ENCODE assay signal across 16 cellular contexts in the genomic region with DNA sequence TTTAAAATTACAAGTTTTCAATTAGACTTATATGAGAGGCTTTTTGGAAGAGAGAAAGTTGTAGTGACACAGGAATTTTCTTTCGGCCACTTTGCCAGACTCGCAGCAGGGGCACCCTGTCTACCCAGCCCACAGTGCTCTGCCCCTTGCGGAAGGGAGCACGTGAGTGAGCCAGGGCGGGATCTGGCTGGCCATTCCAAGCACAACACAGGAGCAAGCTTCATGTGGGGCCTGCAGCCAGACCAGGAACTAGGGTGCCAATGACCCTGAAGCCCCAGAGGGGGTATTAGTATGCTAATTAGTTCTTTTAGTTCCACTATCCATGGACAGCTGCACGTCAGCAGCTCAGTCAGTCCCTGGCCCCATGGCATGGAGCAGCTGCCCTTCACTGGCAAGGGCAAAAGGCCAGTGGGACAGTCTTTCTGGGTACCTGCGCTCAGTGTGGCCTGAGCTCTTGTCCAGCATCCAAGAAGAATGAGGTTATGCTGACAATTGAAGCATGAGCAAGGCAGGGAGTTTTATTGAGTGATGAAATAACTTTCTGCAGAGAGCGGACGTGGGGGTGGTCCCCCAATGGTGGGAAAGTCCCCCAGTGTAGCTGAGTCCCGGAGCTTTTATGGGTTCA.
A peak's percentile ranks its signal among the peaks of the same experiment; 100 is the strongest.
DNase-seq lines count a peak whose midpoint lies in the region; ATAC-seq and TF ChIP-seq lines count a peak whose summit lies in the region.
"Had no signal": no experiment of that assay in that cellular context is flagged by ENCODE, and none has a peak within 500 bp of the region (broad histone marks: within the 10 kb centered on the region; RNA-seq: fewer than 3 reads in every experiment).

No MANE protein-coding gene starts in this region.

- H3K27ac Mint-ChIP-seq in chondrocyte (ENCODE audit: unreplicated experiment) = no peak overlapping the region
- H3K27ac Mint-ChIP-seq in activated CD8-positive, alpha-beta T cell treated with anti-CD3 and anti-CD28 coated beads for 36 hours = no peak overlapping the region
- H3K27ac Mint-ChIP-seq: CD14-positive monocyte had no signal

- DNase-seq in chondrocyte (ENCODE audit: low spot score) = peak; percentile 80
- DNase-seq in left ventricle myocardium superior = peak; percentile 27
- peak; percentile 24 to 56 for DNase-seq in psoas muscle
- DNase-seq in tibial artery = peak in 1 of 2 donors; percentile 65
- DNase-seq in activated CD8-positive, alpha-beta T cell treated with anti-CD3 and anti-CD28 coated beads for 36 hours = no peak
- no peak for DNase-seq in amniotic stem cell (lab: John Stamatoyannopoulos, UW)
- DNase-seq in DMS53 (lab: John Stamatoyannopoulos, UW) = no peak
- DNase-seq in NCI-H524 (lab: John Stamatoyannopoulos, UW) = no peak
- DNase-seq: H7, NCI-H1092, NCI-H146, NCI-H2081, NCI-H510A, NCI-H82, PC-9 had no signal

- ATAC-seq in left ventricle myocardium superior = peak; percentile 60
- ATAC-seq in psoas muscle = peak; percentile 87 to 97 (median 94)
- ATAC-seq in activated CD8-positive, alpha-beta T cell treated with anti-CD3 and anti-CD28 coated beads for 36 hours = no peak

- H3K4me1 ChIP-seq in psoas muscle (peaks cover 29% of the 10 kb centered on the region), tibial artery (peaks cover 0 to 40% (median 25%) of the 10 kb centered on the region in 4 donors)

- H3K4me3 Mint-ChIP-seq in chondrocyte (ENCODE audit: unreplicated experiment) = no peak overlapping the region
- no peak overlapping the region for H3K4me3 Mint-ChIP-seq in activated CD8-positive, alpha-beta T cell treated with anti-CD3 and anti-CD28 coated beads for 36 hours
- H3K4me3 Mint-ChIP-seq: CD14-positive monocyte had no signal

- peaks cover 12% of the 10 kb centered on the region for H3K4me1 Mint-ChIP-seq in chondrocyte (ENCODE audit: low read depth)
- no peaks in the 10 kb centered on the region for H3K4me1 Mint-ChIP-seq in activated CD8-positive, alpha-beta T cell treated with anti-CD3 and anti-CD28 coated beads for 36 hours (ENCODE audit: low read depth)
- H3K4me1 Mint-ChIP-seq: CD14-positive monocyte had no signal

- 27 to 28% (median 28%) methylated on average over 10 of the region's 10 CpGs for WGBS in psoas muscle, 3 donors

- H3K27me3 ChIP-seq in psoas muscle (ENCODE audit: insufficient read depth in 3 of 3, low read length in 2 of 3) (no peaks in the 10 kb centered on the region), tibial artery (no peaks in the 10 kb centered on the region)

- H3K36me3 ChIP-seq in psoas muscle (ENCODE audit: insufficient read depth in 1 of 2, low read depth in 1 of 2) = no peaks in the 10 kb centered on the region
- H3K36me3 ChIP-seq in tibial artery = no peaks in the 10 kb centered on the region

- H3K4me3 ChIP-seq in psoas muscle = peak overlapping the region; percentile 46
- H3K4me3 ChIP-seq in tibial artery = no peak overlapping the region
- H3K4me3 ChIP-seq: PC-9 had no signal

- H3K27me3 Mint-ChIP-seq in chondrocyte (ENCODE audit: low read depth) = no peaks in the 10 kb centered on the region
- H3K27me3 Mint-ChIP-seq in activated CD8-positive, alpha-beta T cell treated with anti-CD3 and anti-CD28 coated beads for 36 hours = peaks cover 3% of the 10 kb centered on the region

- H3K9me3 ChIP-seq in psoas muscle (no peaks in the 10 kb centered on the region), tibial artery (no peaks in the 10 kb centered on the region)

- POLR2A ChIA-PET in activated CD8-positive, alpha-beta T cell treated with anti-CD3 and anti-CD28 coated beads for 36 hours (lab: Charles Lee) = no interaction called here

- intact Hi-C loops in left ventricle myocardium superior (cut with micrococcal nuclease) (no loop called here), psoas muscle (cut with DNase I) (loop anchor here in 1 of 2 donors (5.0 kb wide), 1 partner anchor 83 kb away; no protein-coding TSS in a partner anchor), tibial artery (cut with DNase I; ENCODE audit: low total_unique reads) (no loop called here)
- intact Hi-C loops in activated CD8-positive, alpha-beta T cell treated with anti-CD3 and anti-CD28 coated beads for 36 hours (cut with micrococcal nuclease) = no loop called here

- CTCF ChIA-PET in activated CD8-positive, alpha-beta T cell treated with anti-CD3 and anti-CD28 coated beads for 36 hours (lab: Charles Lee) = interaction anchor here (1.5 kb wide), 1 partner anchor 9 kb away, joined by 3 read pairs; no protein-coding TSS in a partner anchor

- peaks cover 8% of the 10 kb centered on the region for H3K9me3 Mint-ChIP-seq in chondrocyte (ENCODE audit: low read depth)
- H3K9me3 Mint-ChIP-seq in activated CD8-positive, alpha-beta T cell treated with anti-CD3 and anti-CD28 coated beads for 36 hours = no peaks in the 10 kb centered on the region

- TF ChIP-seq CTCF in chondrocyte (IDR thresholded peaks at IDR 0.05) (no peak), psoas muscle (IDR thresholded peaks at IDR 0.05) (no peak), tibial artery (IDR thresholded peaks at IDR 0.05) (no peak)
- no peak for TF ChIP-seq CTCF in activated CD8-positive, alpha-beta T cell treated with anti-CD3 and anti-CD28 coated beads for 36 hours (IDR thresholded peaks at IDR 0.05)

- peak overlapping the region; percentile 83 for H3K27ac ChIP-seq in psoas muscle
- H3K27ac ChIP-seq in tibial artery = peak overlapping the region; percentile 47 to 55
- H3K27ac ChIP-seq: PC-9 had no signal

- peaks cover 2% of the 10 kb centered on the region for H3K36me3 Mint-ChIP-seq in chondrocyte (ENCODE audit: low read depth)
- no peaks in the 10 kb centered on the region for H3K36me3 Mint-ChIP-seq in activated CD8-positive, alpha-beta T cell treated with anti-CD3 and anti-CD28 coated beads for 36 hours (ENCODE audit: low read depth)
- H3K36me3 Mint-ChIP-seq: CD14-positive monocyte had no signal

Comparison
In these comparisons a context has a peak if more than half of its experiments do, and no peak if none do; other contexts are left out.
1. DNase-seq: peak in chondrocyte (single experiment), left ventricle myocardium superior (single experiment) and psoas muscle (2 of 2); none in activated CD8-positive, alpha-beta T cell treated with anti-CD3 and anti-CD28 coated beads for 36 hours (single experiment), amniotic stem cell (single experiment), DMS53 (single experiment) and NCI-H524 (0 of 2).